In genomic region chr2:173963817-173964564, GRCh38 we compare ENCODE assay signal across 8 cellular contexts. TPM values are rescaled to one million over a fixed set of nuclear protein-coding genes. Genes with fewer than 3 reads are reported as not detected.
A peak's percentile ranks its signal among the peaks of the same experiment; 100 is the strongest.
DNase-seq lines count a peak whose midpoint lies in the region; ATAC-seq and TF ChIP-seq lines count a peak whose summit lies in the region.

No MANE protein-coding gene starts in this region.

- peak; percentile 48 for TF ChIP-seq POLR2A in IMR-90 (IDR thresholded peaks at IDR 0.05; ENCODE audit: low read depth, low read length)

- H2BK120ac ChIP-seq in IMR-90 (ENCODE audit: low read depth, low read length): no peak overlapping the region

- H4K20me1 ChIP-seq in IMR-90 (ENCODE audit: insufficient read depth, low read length) (peaks cover 19% of the 10 kb centered on the region), PC-9 (ENCODE audit: insufficient read depth) (peaks cover 14% of the 10 kb centered on the region; the same call in 1 of the 2 replicates)

- peaks cover 43% of the 10 kb centered on the region for H3K4me1 Mint-ChIP-seq in activated T-cell treated with anti-CD3 and anti-CD28 coated beads, Interleukin-2, amount 50 U/mL, for 4 hours (ENCODE audit: low read depth)

- no peaks in the 10 kb centered on the region for H3K9me3 Mint-ChIP-seq in activated T-cell treated with anti-CD3 and anti-CD28 coated beads, Interleukin-2, amount 50 U/mL, for 4 hours

- no peak overlapping the region for H3K56ac ChIP-seq in IMR-90 (ENCODE audit: extremely low read depth, insufficient read depth, low read length)

- peak overlapping the region; percentile 96 for H3K27ac ChIP-seq in IMR-90 (ENCODE audit: insufficient read depth, low read length)
- H3K27ac ChIP-seq in PC-9: peak overlapping the region; percentile 82

- no peak overlapping the region for H3K14ac ChIP-seq in IMR-90 (replicated peaks; ENCODE audit: low read depth, low read length)

- no peak overlapping the region; the same call in 1 of the 2 replicates for H3K18ac ChIP-seq in IMR-90 (ENCODE audit: low read depth, low read length)

- no TSS peak for BruUV-seq in IMR-90 (replicated peaks; lab: Mats Ljungman, UMichigan)
- BruUV-seq in PC-9 (replicated peaks; lab: Mats Ljungman, UMichigan): no TSS peak

- peaks cover 11 to 23% of the 10 kb centered on the region in 2 experiments; a peak in 3 of 4 replicates for H3K79me1 ChIP-seq in IMR-90 (ENCODE audit: low read depth in 1 of 2, low read length in 2 of 2)

- no peak for TF ChIP-seq RAD21 in IMR-90 (IDR thresholded peaks at IDR 0.05; ENCODE audit: low read length)

- H3K36me3 ChIP-seq in IMR-90 (ENCODE audit: control insufficient read depth, insufficient read depth, low read length) (peaks cover 2% of the 10 kb centered on the region; the same call in 1 of the 2 replicates), PC-9 (ENCODE audit: low read depth) (peaks cover 24% of the 10 kb centered on the region)

- H3K79me2 ChIP-seq in PC-9 (ENCODE audit: low read depth): peaks cover 63% of the 10 kb centered on the region

- in situ Hi-C loops in IMR-90 (cut with MboI; ENCODE audit: low sequenced_read_pairs): no loop called here

- H3F3A ChIP-seq in PC-9 (ENCODE audit: insufficient read depth, low read depth): peaks cover 42% of the 10 kb centered on the region

- H3K9ac ChIP-seq in IMR-90 (ENCODE audit: low read depth, low read length): peak overlapping the region; percentile 65

- H3K4me3 Mint-ChIP-seq in activated T-cell treated with anti-CD3 and anti-CD28 coated beads, Interleukin-2, amount 50 U/mL, for 4 hours: peak overlapping the region; percentile 98

- peak overlapping the region in 1 of 2 experiments; percentile 45; a peak in 2 of 4 replicates for H4K8ac ChIP-seq in IMR-90 (ENCODE audit: low read depth in 2 of 2, low read length in 2 of 2)

- H3K4me3 ChIP-seq in IMR-90 (ENCODE audit: insufficient read depth, low read depth, low read length) (peak overlapping the region; percentile 92), PC-9 (peak overlapping the region; percentile 70)

- peak overlapping the region; percentile 98 for H2AK9ac ChIP-seq in IMR-90 (replicated peaks; ENCODE audit: low read depth, low read length, poor library complexity)

- H3K4me1 ChIP-seq in IMR-90 (ENCODE audit: control insufficient read depth, insufficient read depth, low read length) (peaks cover 6% of the 10 kb centered on the region), PC-9 (replicated peaks; ENCODE audit: insufficient read depth) (peaks cover 48% of the 10 kb centered on the region)

- H2BK5ac ChIP-seq in IMR-90 (ENCODE audit: low read depth, low read length, poor library complexity, severe bottlenecking): peak overlapping the region; percentile 96

- peak overlapping the region; percentile 52; the same call in 1 of the 2 replicates for H4K91ac ChIP-seq in IMR-90 (ENCODE audit: insufficient read depth, low read depth, low read length)

- H3K36me3 Mint-ChIP-seq in activated T-cell treated with anti-CD3 and anti-CD28 coated beads, Interleukin-2, amount 50 U/mL, for 4 hours (ENCODE audit: insufficient read depth): peaks cover 22% of the 10 kb centered on the region

- no peaks in the 10 kb centered on the region for H3K27me3 ChIP-seq in IMR-90 (ENCODE audit: control insufficient read depth, insufficient read depth, low read length)
- H3K27me3 ChIP-seq in PC-9 (ENCODE audit: insufficient read depth, low read depth): no peaks in the 10 kb centered on the region

- no peak overlapping the region for H3K23ac ChIP-seq in IMR-90 (ENCODE audit: low read depth, low read length)

- no peaks in the 10 kb centered on the region for H3K9me3 ChIP-seq in IMR-90 (ENCODE audit: control insufficient read depth, insufficient read depth, low read length)
- H3K9me3 ChIP-seq in PC-9 (ENCODE audit: insufficient read depth, low read depth): peaks cover 5% of the 10 kb centered on the region

- ATAC-seq in GM21526 (IDR thresholded peaks at IDR 0.05; ENCODE audit: low FRiP score, unreplicated experiment) (peak; percentile 49), IMR-90 (ENCODE audit: low read depth) (peak; percentile 63), esophagus mucosa (peak; percentile 79)
- peak; percentile 62 to 64 for ATAC-seq in activated T-cell treated with anti-CD3 and anti-CD28 coated beads, Interleukin-2, amount 50 U/mL, for 4 hours

- dilution Hi-C loops in IMR-90 (cut with HindIII; ENCODE audit: low sequenced_read_pairs, unreplicated experiment): no loop called here

- H2BK20ac ChIP-seq in IMR-90 (ENCODE audit: low read depth, low read length): no peak overlapping the region

- POLR2A ChIA-PET in IMR-90 (lab: Charles Lee; ENCODE audit: unreplicated experiment): interaction anchor here (0.6 to 0.7 kb wide), 6 partner anchors 20 to 362 kb away, joined by 4 to 16 read pairs (median 8); no protein-coding TSS in a partner anchor
- POLR2A ChIA-PET in PC-9 (lab: Charles Lee; ENCODE audit: unreplicated experiment): interaction anchor here (0.5 to 0.9 kb wide), 6 partner anchors 9 to 879 kb away, joined by 3 to 28 read pairs (median 9); no protein-coding TSS in a partner anchor

- H4K5ac ChIP-seq in IMR-90 (ENCODE audit: low read depth, low read length): peak overlapping the region; percentile 50

- intact Hi-C loops in IMR-90 (cut with micrococcal nuclease) (loop anchor here (1.0 to 10.0 kb wide), 4 partner anchors 281 to 562 kb away; partner anchors contain the start of gene OLA1), PC-9 (cut with micrococcal nuclease; ENCODE audit: unreplicated experiment) (loop anchor here (1.0 to 10.0 kb wide), 9 partner anchors 29 to 559 kb away; no protein-coding TSS in a partner anchor)

- no peaks in the 10 kb centered on the region for H3K9me2 ChIP-seq in PC-9 (ENCODE audit: insufficient read depth)

- DNase-seq in DMS 273 (lab: John Stamatoyannopoulos, UW; ENCODE audit: unreplicated experiment) (peak; percentile 97), IMR-90 (peak; percentile 76), PC-9 (peak; percentile 88 to 96), myocyte (ENCODE audit: low read depth) (peak; percentile 86)
- peak; percentile 92 for DNase-seq in activated T-cell treated with anti-CD3 and anti-CD28 coated beads, Interleukin-2, amount 50 U/mL, for 4 hours
- DNase-seq in stimulated activated CD8-positive, alpha-beta memory T cell treated with anti-CD3 and anti-CD28 coated beads, Interleukin-7, amount 100 ng/mL, for 4 hours (ENCODE audit: low read depth in 2 of 2): peak; percentile 87 to 94

- no peak overlapping the region for H2BK15ac ChIP-seq in IMR-90 (ENCODE audit: low read depth, low read length)

- peak overlapping the region; percentile 49; the same call in 1 of the 2 replicates for H3K4ac ChIP-seq in IMR-90 (ENCODE audit: low read depth, low read length)

- TF ChIP-seq CTCF in IMR-90 (conservative IDR thresholded peaks at IDR 0.05; ENCODE audit: low read depth, low read length) (no peak), PC-9 (conservative IDR thresholded peaks at IDR 0.05) (no peak)

- H3K4me2 ChIP-seq in IMR-90 (ENCODE audit: low read depth, low read length) (no peak overlapping the region), PC-9 (peak overlapping the region; percentile 34)

- WGBS in IMR-90 (ENCODE audit: extremely low coverage in 2 of 2, insufficient read length in 1 of 2), 2 experiments: 0% methylated on average over 4 of the region's 87 CpGs; no CpG with 5 or more reads in 1 of the 2 experiments

- CTCF ChIA-PET in IMR-90 (lab: Yijun Ruan, JAX): no interaction called here
- CTCF ChIA-PET in PC-9 (lab: Charles Lee): interaction anchor here (0.7 kb wide), 1 partner anchor 287 kb away, joined by 7 read pairs; no protein-coding TSS in a partner anchor

- no peak overlapping the region for H2AK5ac ChIP-seq in IMR-90 (ENCODE audit: low read depth, low read length)

- H3K27me3 Mint-ChIP-seq in activated T-cell treated with anti-CD3 and anti-CD28 coated beads, Interleukin-2, amount 50 U/mL, for 4 hours (ENCODE audit: low read depth): no peaks in the 10 kb centered on the region

- peaks cover 3% of the 10 kb centered on the region; the same call in 1 of the 2 replicates for H3K9me1 ChIP-seq in IMR-90 (ENCODE audit: insufficient read depth, low read length)

- H2AFZ ChIP-seq in IMR-90 (replicated peaks; ENCODE audit: low read length, poor library complexity): peak overlapping the region; percentile 93
- H2AFZ ChIP-seq in PC-9: peak overlapping the region; percentile 63; the same call in 1 of the 2 replicates

TF ChIP-seq in IMR-90, 13 proteins besides CTCF, POLR2A, EP300 and RAD21:
- no peak for TF ChIP-seq CEBPB (IDR thresholded peaks at IDR 0.05; ENCODE audit: low read depth, low read length)
- TF ChIP-seq NFE2L2 (IDR thresholded peaks at IDR 0.05; ENCODE audit: low read depth, low read length): no peak
- TF ChIP-seq CHD1 (IDR thresholded peaks at IDR 0.05; ENCODE audit: low read depth, low read length): no peak
- peak; percentile 7; the same call in 1 of the 2 replicates for TF ChIP-seq MAZ (IDR thresholded peaks at IDR 0.05; ENCODE audit: borderline replicate concordance, low read depth, low read length)
- no peak for TF ChIP-seq ELK1 (IDR thresholded peaks at IDR 0.05; ENCODE audit: borderline replicate concordance, low read depth, low read length)
- no peak for TF ChIP-seq FOS (IDR thresholded peaks at IDR 0.05; ENCODE audit: low read depth, low read length)
- TF ChIP-seq USF2 (IDR thresholded peaks at IDR 0.05; ENCODE audit: low read depth, low read length): no peak

RNA-seq across cellular contexts. Expression of gene SP3, which starts 1.2 kb away (rescaled TPM):
- 136 and 137 TPM in 2 replicates for total RNA-seq in IMR-90 (2012; rRNA removed)
- 19.9 and 26.7 TPM in 2 replicates for polyA plus RNA-seq in IMR-90 (2012; rRNA removed)
- 4.2 and 6.6 TPM in 2 replicates for polyA plus RNA-seq in IMR-90 (2012; cell fraction: cytosol; rRNA removed)
- polyA plus RNA-seq in IMR-90 (2012; cell fraction: nucleus; rRNA removed; ENCODE audit: low replicate concordance): 6.3 and 36.0 TPM in 2 replicates
- 93.6 and 127 TPM in 2 replicates for total RNA-seq in PC-9 (2021)
- total RNA-seq in activated T-cell treated with anti-CD3 and anti-CD28 coated beads, Interleukin-2, amount 50 U/mL, for 4 hours: 10 to 100 TPM; 86.5 to 89.9 (median 89.9) TPM
- 51.1 TPM for total RNA-seq in esophagus mucosa
- 53.2 and 73.6 TPM in 2 replicates for total RNA-seq in myocyte
- 17.8 TPM for polyA plus RNA-seq in myocyte (2012)

Comparison
In these comparisons a context has a peak if more than half of its experiments do, and no peak if none do; other contexts are left out.
1. Peak in every context shown above with its lines: DNase-seq, ATAC-seq, H3K4me3 ChIP-seq and H3K27ac ChIP-seq.